In the genomic region with DNA sequence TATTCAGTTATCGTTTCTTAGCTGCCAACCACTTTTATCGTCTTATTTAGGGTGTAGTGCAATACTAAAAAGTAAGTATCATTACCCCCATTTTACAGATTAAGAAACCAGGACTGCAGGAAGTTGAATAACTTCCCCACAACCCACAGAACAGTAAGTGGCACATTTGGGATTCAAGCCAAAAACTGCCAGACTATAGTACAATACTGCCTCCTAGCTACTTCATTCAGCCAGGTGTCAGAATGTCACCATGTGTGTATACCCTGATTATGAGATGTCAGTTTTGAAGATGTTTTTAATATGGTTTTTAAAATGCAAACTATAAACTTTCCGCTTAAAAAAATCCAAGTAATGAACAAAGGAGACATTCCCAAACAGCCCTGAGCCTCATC, we compare ENCODE assay signal across 8 cellular contexts.
A peak's percentile ranks its signal among the peaks of the same experiment; 100 is the strongest.
DNase-seq lines count a peak whose midpoint lies in the region; ATAC-seq and TF ChIP-seq lines count a peak whose summit lies in the region.

No MANE protein-coding gene starts in this region.

- DNase-seq in Right ventricle myocardium superior (no peak), cardiac septum (ENCODE audit: low spot score) (no peak), NCI-H2107 (lab: John Stamatoyannopoulos, UW) (peak; percentile 11), T47D (ENCODE audit: low read depth in 1 of 2, low spot score in 1 of 2) (peak; percentile 11 to 70), lower lobe of right lung (no peak)
- DNase-seq in activated CD4-positive, alpha-beta memory T cell treated with anti-CD3 and anti-CD28 coated beads for 36 hours: no peak

- peaks cover 4% of the 10 kb centered on the region for H3K9me3 ChIP-seq in lower lobe of right lung

- ATAC-seq in Right ventricle myocardium superior (ENCODE audit: poor library complexity) (peak; percentile 64), lower lobe of right lung (peak; percentile 83 to 89), GM18858 (IDR thresholded peaks at IDR 0.05; ENCODE audit: unreplicated experiment) (no peak), GM18519 (IDR thresholded peaks at IDR 0.05; ENCODE audit: low FRiP score, unreplicated experiment) (no peak)

- intact Hi-C loops in Right ventricle myocardium superior (cut with DNase I): no loop called here
- intact Hi-C loops in cardiac septum (cut with DNase I): loop anchor here (5.0 kb wide), 1 partner anchor 127 kb away; no protein-coding TSS in a partner anchor
- intact Hi-C loops in lower lobe of right lung (cut with DNase I): no loop called here
- intact Hi-C loops in activated CD4-positive, alpha-beta memory T cell treated with anti-CD3 and anti-CD28 coated beads for 36 hours (cut with micrococcal nuclease): loop anchor here (1.0 kb wide), 2 partner anchors 130 to 148 kb away; no protein-coding TSS in a partner anchor

- peaks cover 20% of the 10 kb centered on the region for H3K27me3 ChIP-seq in lower lobe of right lung (ENCODE audit: low read depth)

- no peak overlapping the region for H3K27ac Mint-ChIP-seq in activated CD4-positive, alpha-beta memory T cell treated with anti-CD3 and anti-CD28 coated beads for 36 hours

- CTCF ChIA-PET in activated CD4-positive, alpha-beta memory T cell treated with anti-CD3 and anti-CD28 coated beads for 36 hours (lab: Charles Lee): interaction anchor here (0.7 to 9.0 kb wide), 10 partner anchors 16 to 948 kb away, joined by 3 to 87 read pairs (median 4); no protein-coding TSS in a partner anchor

- peak; percentile 36 for TF ChIP-seq CTCF in lower lobe of right lung (IDR thresholded peaks at IDR 0.05)

- H3K4me1 ChIP-seq in lower lobe of right lung: no peaks in the 10 kb centered on the region

- POLR2A ChIA-PET in activated CD4-positive, alpha-beta memory T cell treated with anti-CD3 and anti-CD28 coated beads for 36 hours (lab: Charles Lee): no interaction called here

- peaks cover 15% of the 10 kb centered on the region for H3K4me1 Mint-ChIP-seq in activated CD4-positive, alpha-beta memory T cell treated with anti-CD3 and anti-CD28 coated beads for 36 hours (ENCODE audit: low read depth)

- H3K4me3 ChIP-seq in lower lobe of right lung: no peak overlapping the region

- peaks cover 1% of the 10 kb centered on the region for H3K36me3 Mint-ChIP-seq in activated CD4-positive, alpha-beta memory T cell treated with anti-CD3 and anti-CD28 coated beads for 36 hours

- no peaks in the 10 kb centered on the region for H3K36me3 ChIP-seq in lower lobe of right lung

- H3K27ac ChIP-seq in lower lobe of right lung: no peak overlapping the region

- in situ Hi-C loops in T47D (cut with HindIII; ENCODE audit: low pct_unique_long_range_greater_than_20kb, low sequenced_read_pairs): no loop called here

- peaks cover 27% of the 10 kb centered on the region for H3K27me3 Mint-ChIP-seq in activated CD4-positive, alpha-beta memory T cell treated with anti-CD3 and anti-CD28 coated beads for 36 hours

- no peak overlapping the region for H3K4me3 Mint-ChIP-seq in activated CD4-positive, alpha-beta memory T cell treated with anti-CD3 and anti-CD28 coated beads for 36 hours

- H3K9me3 Mint-ChIP-seq in activated CD4-positive, alpha-beta memory T cell treated with anti-CD3 and anti-CD28 coated beads for 36 hours: no peaks in the 10 kb centered on the region

Comparison
In these comparisons a context has a peak if more than half of its experiments do, and no peak if none do; other contexts are left out.
1. intact Hi-C loops: an anchor here in cardiac septum (5.0 kb wide) and activated CD4-positive, alpha-beta memory T cell treated with anti-CD3 and anti-CD28 coated beads for 36 hours (1.0 kb wide); none called in Right ventricle myocardium superior and lower lobe of right lung.
2. ATAC-seq: peak in Right ventricle myocardium superior (single experiment) and lower lobe of right lung (2 of 2); none in GM18858 (single experiment) and GM18519 (single experiment).
3. DNase-seq: peak in NCI-H2107 (single experiment) and T47D (2 of 2); none in Right ventricle myocardium superior (single experiment), cardiac septum (single experiment), lower lobe of right lung (single experiment) and activated CD4-positive, alpha-beta memory T cell treated with anti-CD3 and anti-CD28 coated beads for 36 hours (single experiment).